In genomic region chr14:90301580-90302181, GRCh38 we compare ENCODE assay signal across 8 cellular contexts. TPM values are rescaled to one million over a fixed set of nuclear protein-coding genes. Genes with fewer than 3 reads are reported as not detected.
DNase-seq lines count a peak whose midpoint lies in the region; ATAC-seq, FAIRE-seq and TF ChIP-seq lines count a peak whose summit lies in the region.

No MANE protein-coding gene starts in this region.

- H3K9me3 ChIP-seq in body of pancreas (no peaks in the 10 kb centered on the region), kidney (ENCODE audit: control insufficient read depth in 1 of 2, low read length in 2 of 2) (no peaks in the 10 kb centered on the region), testis (no peaks in the 10 kb centered on the region)

- ATAC-seq in body of pancreas (peak; percentile 82), HG02610 (IDR thresholded peaks at IDR 0.05; ENCODE audit: unreplicated experiment) (no peak), GM18519 (IDR thresholded peaks at IDR 0.05; ENCODE audit: low FRiP score, unreplicated experiment) (no peak)

- no peaks in the 10 kb centered on the region for H3K27me3 ChIP-seq in body of pancreas
- H3K27me3 ChIP-seq in testis, result no peaks in the 10 kb centered on the region

- peaks cover 0 to 8% of the 10 kb centered on the region in 2 donors for H3K36me3 ChIP-seq in body of pancreas (replicated peaks in 1 of 2; ENCODE audit: insufficient read depth in 1 of 2, low read depth in 2 of 2)
- peaks cover 11 to 12% of the 10 kb centered on the region in 2 donors for H3K36me3 ChIP-seq in kidney (ENCODE audit: control insufficient read depth in 1 of 2, insufficient read depth in 2 of 2, low read length in 2 of 2)
- H3K36me3 ChIP-seq in testis (ENCODE audit: low read depth, missing control alignments), result no peaks in the 10 kb centered on the region

- no peaks in the 10 kb centered on the region for H3K9me3 Mint-ChIP-seq in activated naive CD8-positive, alpha-beta T cell treated with anti-CD3 and anti-CD28 coated beads for 36 hours

- H3K9ac ChIP-seq in kidney (ENCODE audit: low read length in 2 of 2), result no peak overlapping the region

- H3K4me1 Mint-ChIP-seq in activated naive CD8-positive, alpha-beta T cell treated with anti-CD3 and anti-CD28 coated beads for 36 hours, result peaks cover 7% of the 10 kb centered on the region

- H3K36me3 Mint-ChIP-seq in activated naive CD8-positive, alpha-beta T cell treated with anti-CD3 and anti-CD28 coated beads for 36 hours, result peaks cover 10% of the 10 kb centered on the region

- peak; percentile 83 for FAIRE-seq in kidney (lab: Jason Lieb, UNC)

- WGBS in body of pancreas, 2 donors, result 32 to 44% methylated on average over 5 of the region's 5 CpGs
- 41 to 43% methylated on average over 5 of the region's 5 CpGs for WGBS in testis, 2 donors

- H3K27ac ChIP-seq in body of pancreas, result peak overlapping the region in 1 of 4 donors; percentile 19
- H3K27ac ChIP-seq in kidney (ENCODE audit: low read depth in 2 of 2, low read length in 2 of 2), result peak overlapping the region; percentile 1 to 29
- H3K27ac ChIP-seq in testis, result peak overlapping the region; percentile 34 to 60

- TF ChIP-seq POLR2A in body of pancreas (IDR thresholded peaks at IDR 0.05), result no peak
- TF ChIP-seq POLR2A in testis (IDR thresholded peaks at IDR 0.05), result no peak

- no peaks in the 10 kb centered on the region for H3K27me3 Mint-ChIP-seq in activated naive CD8-positive, alpha-beta T cell treated with anti-CD3 and anti-CD28 coated beads for 36 hours

- H3K4me1 ChIP-seq in body of pancreas, result peaks cover 12% of the 10 kb centered on the region
- peaks cover 5 to 10% of the 10 kb centered on the region in 2 donors for H3K4me1 ChIP-seq in kidney (ENCODE audit: control insufficient read depth in 1 of 2, insufficient read depth in 1 of 2, low read depth in 1 of 2, low read length in 2 of 2)
- peaks cover 11% of the 10 kb centered on the region for H3K4me1 ChIP-seq in testis

- TF ChIP-seq CTCF in GM12865 (IDR thresholded peaks at IDR 0.05; ENCODE audit: insufficient read depth, low read depth, low read length, missing control alignments), result peak; percentile 21
- peak in 6 of 7 experiments; percentile 36 to 67 (median 58) for TF ChIP-seq CTCF in body of pancreas (IDR thresholded peaks at IDR 0.05)
- TF ChIP-seq CTCF in kidney (IDR thresholded peaks at IDR 0.05; ENCODE audit: borderline replicate concordance, extremely low read depth, insufficient read depth), result peak; percentile 55
- TF ChIP-seq CTCF in testis (IDR thresholded peaks at IDR 0.05), result peak in 2 of 3 experiments; percentile 31 to 34

- DNase-seq in GM12865 (ENCODE audit: low read depth) (peak; percentile 18), NCI-H2081 (lab: John Stamatoyannopoulos, UW) (peak; percentile 52 to 63), body of pancreas (no peak), kidney (no peak), testis (no peak)
- no peak for DNase-seq in activated naive CD8-positive, alpha-beta T cell treated with anti-CD3 and anti-CD28 coated beads for 36 hours

- H3K27ac Mint-ChIP-seq in activated naive CD8-positive, alpha-beta T cell treated with anti-CD3 and anti-CD28 coated beads for 36 hours, result no peak overlapping the region

- intact Hi-C loops in body of pancreas (cut with DNase I) (no loop called here), kidney (cut with DNase I) (no loop called here), testis (cut with DNase I; ENCODE audit: low total_unique reads) (no loop called here)

- H3K4me3 ChIP-seq in GM12865 (ENCODE audit: low read depth, low read length) (no peak overlapping the region), body of pancreas (no peak overlapping the region), kidney (ENCODE audit: low read length in 2 of 2) (no peak overlapping the region), testis (no peak overlapping the region)

- H3K4me3 Mint-ChIP-seq in activated naive CD8-positive, alpha-beta T cell treated with anti-CD3 and anti-CD28 coated beads for 36 hours, result no peak overlapping the region

RNA-seq across cellular contexts. Expression of gene NRDE2, which starts 30.1 kb away (rescaled TPM):
- total RNA-seq in body of pancreas (10 to 100 TPM; 11.7 to 65.6 TPM), kidney (27.9 TPM), testis (10 to 100 TPM; 31.3 to 34.8 TPM)
- polyA plus RNA-seq in kidney (ENCODE audit: insufficient read depth, low read depth, low replicate concordance) (7.0 TPM), testis (ENCODE audit: insufficient read depth, low read depth, low replicate concordance) (16.7 TPM)
- 10 to 100 TPM; 23.2 to 25.4 TPM for total RNA-seq in activated naive CD8-positive, alpha-beta T cell treated with anti-CD3 and anti-CD28 coated beads for 36 hours

RNA-seq across cellular contexts. Expression of gene PSMC1, which starts 45.3 kb away (rescaled TPM):
- total RNA-seq in body of pancreas (10 to 100 TPM; 25.7 to 49.0 TPM), kidney (88.9 TPM), testis (100 to 1,000 TPM; 111 to 133 TPM)
- polyA plus RNA-seq in kidney (ENCODE audit: insufficient read depth, low read depth, low replicate concordance) (172 TPM), testis (ENCODE audit: insufficient read depth, low read depth, low replicate concordance) (300 TPM)
- total RNA-seq in activated naive CD8-positive, alpha-beta T cell treated with anti-CD3 and anti-CD28 coated beads for 36 hours, result 100 to 1,000 TPM; 129 to 130 TPM

Comparison
In these comparisons a context has a peak if more than half of its experiments do, and no peak if none do; other contexts are left out.
1. DNase-seq: peak in GM12865 (single experiment) and NCI-H2081 (2 of 2); none in body of pancreas (0 of 4), kidney (single experiment), testis (single experiment) and activated naive CD8-positive, alpha-beta T cell treated with anti-CD3 and anti-CD28 coated beads for 36 hours (single experiment).
2. Peak in every context shown above with its lines, with median percentiles within 50 percentile points of each other: CTCF ChIP-seq.